8 cellular contexts compared by ENCODE assay signal in the genomic region with DNA sequence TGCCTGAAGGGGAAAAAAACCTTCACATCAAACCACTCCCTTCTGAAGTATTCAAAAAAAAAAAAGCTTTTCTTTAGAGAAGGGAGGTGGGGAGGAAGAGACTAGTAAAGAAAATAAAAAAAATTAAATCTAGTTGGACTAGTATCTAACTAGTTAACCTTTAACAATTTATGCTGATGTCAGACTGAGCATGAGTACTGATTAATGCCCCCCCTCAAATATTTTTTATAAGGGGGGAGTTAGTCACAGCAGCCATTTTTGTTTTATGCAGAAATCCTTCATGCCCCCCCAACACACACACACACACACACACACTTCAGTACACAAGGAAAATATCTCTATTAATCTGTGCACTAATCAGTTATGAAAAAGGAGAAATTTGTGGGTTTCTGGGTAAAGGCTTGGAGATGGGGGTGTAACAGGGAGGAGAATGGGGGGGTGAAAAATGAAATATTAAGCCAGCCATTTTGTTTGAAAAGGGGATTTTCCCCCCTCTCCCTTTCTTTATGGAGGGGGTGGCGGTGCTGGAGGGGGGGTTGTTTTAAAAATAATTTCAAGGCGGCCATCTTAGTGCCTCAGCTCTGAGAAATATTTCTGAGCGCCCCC.
A peak's percentile ranks its signal among the peaks of the same experiment; 100 is the strongest.
DNase-seq lines count a peak whose midpoint lies in the region; ATAC-seq and FAIRE-seq lines count a peak whose summit lies in the region.

No MANE protein-coding gene starts in this region.

- H3K9ac ChIP-seq in subcutaneous abdominal adipose tissue (ENCODE audit: low read length in 5 of 5) = no peak overlapping the region

- H3K9me3 ChIP-seq in subcutaneous abdominal adipose tissue (ENCODE audit: control insufficient read depth in 5 of 5, low read length in 5 of 5) = no peaks in the 10 kb centered on the region

- DNase-seq in NCI-H2227 treated with DMSO at 0.1 percent for 48 hours (lab: John Stamatoyannopoulos, UW) = peak; percentile 20
- DNase-seq in activated naive CD4-positive, alpha-beta T cell treated with Interleukin-2 at 50 U/mL for 16 hours = peak; percentile 41

- peak overlapping the region; percentile 30 for H3K27ac ChIP-seq in subcutaneous abdominal adipose tissue (ENCODE audit: low read depth, low read length)

- peak; percentile 36 for FAIRE-seq in islet of Langerhans (lab: Jason Lieb, UNC)

- H3K36me3 ChIP-seq in subcutaneous abdominal adipose tissue (ENCODE audit: control insufficient read depth in 5 of 5, insufficient read depth in 5 of 5, low read length in 5 of 5) = peaks cover 0 to 20% (median 4%) of the 10 kb centered on the region in 5 donors

- H3K4me1 ChIP-seq in subcutaneous abdominal adipose tissue (ENCODE audit: control insufficient read depth in 5 of 5, insufficient read depth in 5 of 5, low read length in 5 of 5) = peaks cover 11 to 50% (median 38%) of the 10 kb centered on the region in 5 donors

- peaks cover 0 to 13% (median 6%) of the 10 kb centered on the region in 5 donors for H3K27me3 ChIP-seq in subcutaneous abdominal adipose tissue (ENCODE audit: control insufficient read depth in 5 of 5, insufficient read depth in 4 of 5, low read length in 5 of 5)

- ATAC-seq in HG02678 (IDR thresholded peaks at IDR 0.05; ENCODE audit: unreplicated experiment) (no peak), HG02870 (IDR thresholded peaks at IDR 0.05; ENCODE audit: unreplicated experiment) (no peak), HG02973 (IDR thresholded peaks at IDR 0.05; ENCODE audit: unreplicated experiment) (no peak)

- H3K4me3 ChIP-seq in GM08714 (ENCODE audit: low read length) = peak overlapping the region; percentile 67
- H3K4me3 ChIP-seq in subcutaneous abdominal adipose tissue (ENCODE audit: low read depth in 1 of 5, low read length in 5 of 5) = no peak overlapping the region
